Comparison of ENCODE assay signal across 11 cellular contexts in the genomic region with DNA sequence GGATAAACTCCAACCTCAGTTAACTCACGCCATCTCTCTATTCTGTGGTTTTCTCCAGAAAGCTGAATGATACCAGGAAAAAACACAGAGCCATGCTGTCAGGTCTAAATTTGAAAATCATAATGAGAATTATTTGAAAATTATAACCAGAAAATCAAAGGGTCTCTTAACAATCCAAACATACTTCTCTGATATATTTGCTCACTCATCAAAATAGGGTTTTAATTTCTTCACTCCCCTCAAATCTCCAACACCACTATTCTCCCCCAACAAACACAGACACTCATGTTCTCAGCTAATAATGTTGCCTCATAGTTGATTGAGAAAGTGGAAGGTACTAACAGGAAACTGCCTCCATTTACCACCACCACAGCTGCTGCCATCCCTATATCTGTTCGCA.
"Had no signal": no experiment of that assay in that cellular context is flagged by ENCODE, and none has a peak within 500 bp of the region (broad histone marks: within the 10 kb centered on the region; RNA-seq: fewer than 3 reads in every experiment).

No MANE protein-coding gene starts in this region.

- H3K4me2 ChIP-seq: GM23338 had no signal

- H3K27ac ChIP-seq: GM23248 had no signal

- H2AFZ ChIP-seq: GM23248, GM23338 had no signal

- FAIRE-seq: H1, H54 had no signal

- ATAC-seq: GM23338, HCT116 had no signal

- H3K9me3 ChIP-seq: HAP-1 had no signal

- H3K36me3 ChIP-seq: HAP-1 had no signal

- H3K4me3 ChIP-seq: GM23248, GM23338, HAP-1 had no signal

- DNase-seq: GM23248, GOT3, H7, H9, HCEC 1CT, HFFc6 had no signal

- H3K4me1 ChIP-seq: HAP-1 had no signal

- H3K9ac ChIP-seq: GM23248 had no signal
